34 cellular contexts compared by ENCODE assay signal in genomic region chrY:14634954-14635353, GRCh38.
"Had no signal": no experiment of that assay in that cellular context is flagged by ENCODE, and none has a peak within 500 bp of the region (broad histone marks: within the 10 kb centered on the region; RNA-seq: fewer than 3 reads in every experiment).

No MANE protein-coding gene starts in this region.

- H3K27me3 ChIP-seq: adrenal gland, ascending aorta, body of pancreas, brain microvascular endothelial cell, breast epithelium, cardiac muscle cell had no signal

- H3K9me3 ChIP-seq: adrenal gland, ascending aorta, body of pancreas, breast epithelium had no signal

- FAIRE-seq: astrocyte, bronchial epithelial cell had no signal

- H3K4me3 ChIP-seq: adrenal gland, ascending aorta, body of pancreas, breast epithelium, cardiac muscle cell had no signal

- DNase-seq: activated effector memory CD4-positive, alpha-beta T cell treated with anti-CD3 and anti-CD28 coated beads, Interleukin-2, amount 50 U/mL, for 16 hours; activated effector memory CD4-positive, alpha-beta T cell treated with Interleukin-2 at 50 U/mL for 16 hours; activated gamma-delta T cell; activated gamma-delta T cell treated with Interleukin-2 at 50 U/mL for 16 hours; activated naive CD4-positive, alpha-beta T cell; activated naive CD4-positive, alpha-beta T cell treated with anti-CD3 and anti-CD28 coated beads for 36 hours; activated naive CD4-positive, alpha-beta T cell treated with anti-CD3 and anti-CD28 coated beads, Interleukin-2, amount 10 ng/mL, durations not matched to agents 7 days and 5 days; activated naive CD4-positive, alpha-beta T cell treated with anti-CD3 and anti-CD28 coated beads, Interleukin-2, amount 50 U/mL, for 16 hours; activated naive CD4-positive, alpha-beta T cell treated with Interleukin-2 at 50 U/mL for 16 hours; activated naive CD8-positive, alpha-beta T cell treated with anti-CD3 and anti-CD28 coated beads for 36 hours; activated naive CD8-positive, alpha-beta T cell treated with anti-CD3 and anti-CD28 coated beads, Interleukin-2, amount 10 ng/mL, durations not matched to agents 7 days and 5 days; activated naive CD8-positive, alpha-beta T cell treated with anti-CD3 and anti-CD28 coated beads, Interleukin-2, amount 50 U/mL, for 24 hours; activated T-cell treated with anti-CD3 and anti-CD28 coated beads, Interleukin-2, amount 50 U/mL, for 1 hour; activated T-cell treated with anti-CD3 and anti-CD28 coated beads, Interleukin-2, amount 50 U/mL, for 24 hours; activated T-cell treated with anti-CD3 and anti-CD28 coated beads, Interleukin-2, amount 50 U/mL, for 4 hours; activated T-cell treated with anti-CD3 and anti-CD28 coated beads, Interleukin-2, amount 50 U/mL, for 48 hours; activated T-cell treated with anti-CD3 and anti-CD28 coated beads, Interleukin-2, amount 50 U/mL, for 72 hours; adrenal gland; amniotic stem cell; amygdala; anterior cingulate cortex; aorta; body of pancreas; brain microvascular endothelial cell; caudate nucleus; central memory CD4-positive, alpha-beta T cell; cerebellar nuclear complex had no signal

- H3K27ac ChIP-seq: adrenal gland, ascending aorta, body of pancreas, brain microvascular endothelial cell, breast epithelium, cardiac muscle cell had no signal

- H3K4me1 ChIP-seq: adrenal gland, ascending aorta, body of pancreas, breast epithelium had no signal

- ATAC-seq: activated naive CD4-positive, alpha-beta T cell treated with anti-CD3 and anti-CD28 coated beads, Interleukin-2, amount 50 U/mL, for 72 hours; activated naive CD8-positive, alpha-beta T cell treated with anti-CD3 and anti-CD28 coated beads, Interleukin-2, amount 50 U/mL, for 24 hours; activated T-cell treated with anti-CD3 and anti-CD28 coated beads, Interleukin-2, amount 50 U/mL, for 4 hours; activated T-cell treated with anti-CD3 and anti-CD28 coated beads, Interleukin-2, amount 50 U/mL, for 72 hours; activated T-helper 17 cell treated with anti-CD3 and anti-CD28 coated beads, Interleukin-2, amount 50 U/mL, for 72 hours; body of pancreas had no signal

- H3K36me3 ChIP-seq: adrenal gland, ascending aorta, brain microvascular endothelial cell, breast epithelium, cardiac muscle cell had no signal
